ENCODE assay signal across 23 cellular contexts in genomic region chr11:74521666-74522252, GRCh38. TPM values are rescaled to one million over a fixed set of nuclear protein-coding genes. Genes with fewer than 3 reads are reported as not detected.
"Had no signal": no experiment of that assay in that cellular context is flagged by ENCODE, and none has a peak within 500 bp of the region (broad histone marks: within the 10 kb centered on the region; RNA-seq: fewer than 3 reads in every experiment).

No MANE protein-coding gene starts in this region.

- H3K27ac ChIP-seq: hepatocyte, left ventricle myocardium inferior, ovary, psoas muscle, skin epidermis, tibial nerve, upper lobe of left lung, vagina had no signal

- H3K4me1 ChIP-seq: left ventricle myocardium inferior, psoas muscle, tibial nerve, upper lobe of left lung had no signal

- H3K27me3 ChIP-seq: hepatocyte, ovary, tibial nerve, upper lobe of left lung, vagina had no signal

- H3K36me3 Mint-ChIP-seq: mesothelial cell of epicardium; naive thymus-derived CD4-positive, alpha-beta T cell; natural killer cell treated with Interleukin-12 subunit alpha and Interleukin-12 subunit beta and Interleukin-15 and Interleukin-18, amount 100 ng/mL, for 72 hours; stimulated activated effector memory CD8-positive, alpha-beta T cell treated with anti-CD3 and anti-CD28 coated beads, Interleukin-12 subunit alpha, Interleukin-12 subunit beta, amount 100 ng/mL, for 72 hours had no signal

- H3K4me2 ChIP-seq: hepatocyte had no signal

- H3K9me3 Mint-ChIP-seq: natural killer cell treated with Interleukin-12 subunit alpha and Interleukin-12 subunit beta and Interleukin-15 and Interleukin-18, amount 100 ng/mL, for 72 hours; stimulated activated effector memory CD8-positive, alpha-beta T cell treated with anti-CD3 and anti-CD28 coated beads, Interleukin-12 subunit alpha, Interleukin-12 subunit beta, amount 100 ng/mL, for 72 hours; stimulated activated naive CD8-positive, alpha-beta T cell treated with anti-CD3 and anti-CD28 coated beads, Interleukin-15, Interleukin-2, amounts not matched to agents 100 ng/mL and 50 ng/mL, for 24 hours had no signal

- H3K4me3 ChIP-seq: hepatocyte, left ventricle myocardium inferior, lung, mucosa of descending colon, ovary, psoas muscle, skin epidermis, tibial nerve, upper lobe of left lung, vagina had no signal

- H2AFZ ChIP-seq: hepatocyte had no signal

- ATAC-seq: mucosa of descending colon; naive thymus-derived CD4-positive, alpha-beta T cell; natural killer cell treated with Interleukin-12 subunit alpha and Interleukin-12 subunit beta and Interleukin-15 and Interleukin-18, amount 100 ng/mL, for 72 hours; psoas muscle; sciatic nerve; stimulated activated effector memory CD8-positive, alpha-beta T cell treated with anti-CD3 and anti-CD28 coated beads, Interleukin-12 subunit alpha, Interleukin-12 subunit beta, amount 100 ng/mL, for 72 hours had no signal

- H3K4me3 Mint-ChIP-seq: mesothelial cell of epicardium; naive thymus-derived CD4-positive, alpha-beta T cell; natural killer cell treated with Interleukin-12 subunit alpha and Interleukin-12 subunit beta and Interleukin-15 and Interleukin-18, amount 100 ng/mL, for 72 hours; stimulated activated effector memory CD8-positive, alpha-beta T cell treated with anti-CD3 and anti-CD28 coated beads, Interleukin-12 subunit alpha, Interleukin-12 subunit beta, amount 100 ng/mL, for 72 hours; stimulated activated naive CD8-positive, alpha-beta T cell treated with anti-CD3 and anti-CD28 coated beads, Interleukin-15, Interleukin-2, amounts not matched to agents 100 ng/mL and 50 ng/mL, for 24 hours had no signal

- DNase-seq: islet precursor cell; left ventricle myocardium inferior; mesendoderm; mucosa of descending colon; naive thymus-derived CD4-positive, alpha-beta T cell; ovary; posterior cingulate gyrus; psoas muscle; stimulated activated CD4-positive, alpha-beta T cell treated with anti-CD3 and anti-CD28 coated beads, Interleukin-4, amount 100 ng/mL, for 24 hours; stimulated activated naive CD4-positive, alpha-beta T cell; substantia nigra; upper lobe of left lung had no signal

- H3K27ac Mint-ChIP-seq: mesothelial cell of epicardium; naive thymus-derived CD4-positive, alpha-beta T cell; natural killer cell treated with Interleukin-12 subunit alpha and Interleukin-12 subunit beta and Interleukin-15 and Interleukin-18, amount 100 ng/mL, for 72 hours; stimulated activated effector memory CD8-positive, alpha-beta T cell treated with anti-CD3 and anti-CD28 coated beads, Interleukin-12 subunit alpha, Interleukin-12 subunit beta, amount 100 ng/mL, for 72 hours; stimulated activated naive CD8-positive, alpha-beta T cell treated with anti-CD3 and anti-CD28 coated beads, Interleukin-15, Interleukin-2, amounts not matched to agents 100 ng/mL and 50 ng/mL, for 24 hours had no signal

- H3K4me1 Mint-ChIP-seq: mesothelial cell of epicardium; naive thymus-derived CD4-positive, alpha-beta T cell; stimulated activated effector memory CD8-positive, alpha-beta T cell treated with anti-CD3 and anti-CD28 coated beads, Interleukin-12 subunit alpha, Interleukin-12 subunit beta, amount 100 ng/mL, for 72 hours had no signal

- H3K9me3 ChIP-seq: mucosa of descending colon, ovary, psoas muscle, upper lobe of left lung, vagina had no signal

- H3K36me3 ChIP-seq: left ventricle myocardium inferior, ovary, tibial nerve, upper lobe of left lung, vagina had no signal

- H3K79me2 ChIP-seq: hepatocyte had no signal

RNA-seq across cellular contexts. Expression of gene KCNE3, which starts 54.4 kb away (rescaled TPM):
- polyA plus RNA-seq: naive thymus-derived CD4-positive, alpha-beta T cell; neural cell had no signal
